ENCODE assay signal across 8 cellular contexts in the genomic region with DNA sequence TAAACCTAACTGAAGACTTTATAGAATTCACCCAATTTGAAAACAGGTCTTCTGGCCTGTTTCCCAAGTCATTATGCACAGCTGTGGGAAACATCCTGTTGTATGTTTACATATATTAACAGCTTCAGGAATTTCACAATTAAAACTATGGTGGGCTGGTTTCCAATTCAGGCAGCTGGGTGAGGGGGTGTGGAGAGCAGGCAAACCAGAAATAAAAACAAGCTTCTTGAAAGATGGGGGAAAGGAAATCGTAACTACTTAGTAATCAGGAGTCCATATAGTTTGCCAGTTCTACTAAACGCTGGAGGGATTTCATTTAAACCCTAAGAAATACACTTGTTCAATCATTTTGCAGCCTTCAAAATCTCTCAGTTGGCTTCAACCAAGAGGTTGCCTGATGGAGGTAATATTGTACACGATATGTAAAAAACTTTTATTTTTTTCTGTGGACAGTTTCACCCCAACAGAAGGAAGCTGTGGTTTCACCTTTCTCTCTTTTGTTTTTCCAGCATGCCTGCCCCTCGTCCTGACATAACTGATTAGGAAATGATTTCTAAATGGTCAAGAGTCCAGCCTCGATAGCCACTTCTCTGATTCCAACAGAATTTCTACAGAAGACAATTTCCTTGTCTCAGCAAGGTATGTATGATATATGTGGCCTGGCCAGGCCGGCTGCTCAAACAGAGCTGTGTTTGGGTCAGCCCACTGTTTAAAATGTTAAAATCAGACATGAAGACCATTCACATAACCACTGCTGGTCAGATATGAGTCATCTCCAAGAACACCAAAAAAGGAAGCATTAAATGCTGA. TPM values are rescaled to one million over a fixed set of nuclear protein-coding genes. Genes with fewer than 3 reads are reported as not detected.
A peak's percentile ranks its signal among the peaks of the same experiment; 100 is the strongest.
DNase-seq lines count a peak whose midpoint lies in the region; ATAC-seq, FAIRE-seq and TF ChIP-seq lines count a peak whose summit lies in the region.

No MANE protein-coding gene starts in this region.

- H3K4me3 Mint-ChIP-seq in activated CD8-positive, alpha-beta memory T cell treated with anti-CD3 and anti-CD28 coated beads, Interleukin-2, amount 10 ng/mL, durations not matched to agents 7 days and 5 days: no peak overlapping the region

- H3K27me3 ChIP-seq in ACC112 (ENCODE audit: insufficient read depth, low read length) (no peaks in the 10 kb centered on the region), IMR-90 (ENCODE audit: control insufficient read depth, insufficient read depth, low read length) (no peaks in the 10 kb centered on the region), brain microvascular endothelial cell (replicated peaks) (no peaks in the 10 kb centered on the region)

- peaks cover 11% of the 10 kb centered on the region for H3K4me1 Mint-ChIP-seq in activated CD8-positive, alpha-beta memory T cell treated with anti-CD3 and anti-CD28 coated beads, Interleukin-2, amount 10 ng/mL, durations not matched to agents 7 days and 5 days

- peak overlapping the region; percentile 55; the same call in 1 of the 2 replicates for H3K23ac ChIP-seq in IMR-90 (ENCODE audit: low read depth, low read length)

- peak overlapping the region; percentile 47 for H4K5ac ChIP-seq in IMR-90 (ENCODE audit: low read depth, low read length)

- H4K8ac ChIP-seq in IMR-90 (ENCODE audit: low read depth in 2 of 2, low read length in 2 of 2): peak overlapping the region; percentile 72 to 78

- peaks cover 27% of the 10 kb centered on the region for H3K79me2 ChIP-seq in ACC112 (ENCODE audit: control insufficient read depth, insufficient read depth, low read length, unreplicated experiment)

- POLR2A ChIA-PET in IMR-90 (lab: Charles Lee; ENCODE audit: unreplicated experiment): interaction anchor here (0.5 kb wide), 1 partner anchor 75 kb away, joined by 3 read pairs; no protein-coding TSS in a partner anchor

- no peak for TF ChIP-seq CTCF in IMR-90 (conservative IDR thresholded peaks at IDR 0.05; ENCODE audit: low read depth, low read length)
- no peak for TF ChIP-seq CTCF in brain microvascular endothelial cell (IDR thresholded peaks at IDR 0.05; ENCODE audit: low read depth, low read length, missing control alignments)
- TF ChIP-seq CTCF in mucosa of descending colon (IDR thresholded peaks at IDR 0.05): no peak

- H2BK120ac ChIP-seq in IMR-90 (ENCODE audit: low read depth, low read length): peak overlapping the region; percentile 83

- CTCF ChIA-PET in IMR-90 (lab: Yijun Ruan, JAX): no interaction called here
- CTCF ChIA-PET in activated CD8-positive, alpha-beta memory T cell treated with anti-CD3 and anti-CD28 coated beads, Interleukin-2, amount 10 ng/mL, durations not matched to agents 7 days and 5 days (lab: Charles Lee): no interaction called here

- H3K9me3 ChIP-seq in IMR-90 (ENCODE audit: control insufficient read depth, insufficient read depth, low read length) (no peaks in the 10 kb centered on the region), mucosa of descending colon (no peaks in the 10 kb centered on the region)

- dilution Hi-C loops in IMR-90 (cut with HindIII; ENCODE audit: low sequenced_read_pairs, unreplicated experiment): no loop called here

- H4K20me1 ChIP-seq in IMR-90 (ENCODE audit: insufficient read depth, low read length): peaks cover 19% of the 10 kb centered on the region; the same call in 1 of the 2 replicates

- DNase-seq in IMR-90 (peak; percentile 94), brain microvascular endothelial cell (peak; percentile 50), mucosa of descending colon (no peak), GM12892 (ENCODE audit: insufficient read length) (no peak)
- DNase-seq in activated CD8-positive, alpha-beta memory T cell treated with anti-CD3 and anti-CD28 coated beads, Interleukin-2, amount 10 ng/mL, durations not matched to agents 7 days and 5 days: no peak
- DNase-seq in stimulated activated CD8-positive, alpha-beta memory T cell treated with anti-CD3 and anti-CD28 coated beads, Interleukin-4, amount 100 ng/mL, for 48 hours: no peak

- intact Hi-C loops in IMR-90 (cut with micrococcal nuclease) (no loop called here), mucosa of descending colon (cut with DNase I, micrococcal nuclease) (no loop called here)

- H3K4ac ChIP-seq in IMR-90 (ENCODE audit: low read depth, low read length): peak overlapping the region; percentile 87

- H3K9me1 ChIP-seq in IMR-90 (ENCODE audit: insufficient read depth, low read length): peaks cover 7% of the 10 kb centered on the region

- H3K4me1 ChIP-seq in ACC112 (ENCODE audit: control insufficient read depth, insufficient read depth, low read length, unreplicated experiment) (peaks cover 55% of the 10 kb centered on the region), IMR-90 (ENCODE audit: control insufficient read depth, insufficient read depth, low read length) (peaks cover 21% of the 10 kb centered on the region), mucosa of descending colon (ENCODE audit: low read depth) (peaks cover 33% of the 10 kb centered on the region)

- peaks cover 28 to 63% of the 10 kb centered on the region in 2 experiments for H3K79me1 ChIP-seq in IMR-90 (ENCODE audit: low read depth in 1 of 2, low read length in 2 of 2)

- peak overlapping the region; percentile 75 for H3K4me2 ChIP-seq in IMR-90 (ENCODE audit: low read depth, low read length)

- H3K14ac ChIP-seq in IMR-90 (replicated peaks; ENCODE audit: low read depth, low read length): peak overlapping the region; percentile 84

- H3K27ac ChIP-seq in ACC112 (ENCODE audit: low read depth, low read length): peak overlapping the region; percentile 94
- H3K27ac ChIP-seq in IMR-90 (ENCODE audit: insufficient read depth, low read length): peak overlapping the region; percentile 72
- H3K27ac ChIP-seq in brain microvascular endothelial cell: peak overlapping the region; percentile 86

- peak overlapping the region; percentile 75 for H3K9ac ChIP-seq in IMR-90 (ENCODE audit: low read depth, low read length)

- peak; percentile 75 for TF ChIP-seq POLR2A in IMR-90 (IDR thresholded peaks at IDR 0.05; ENCODE audit: low read depth, low read length)
- TF ChIP-seq POLR2A in GM12892 (IDR thresholded peaks at IDR 0.05; ENCODE audit: low read depth, low read length): no peak

- peak overlapping the region; percentile 88 for H2BK5ac ChIP-seq in IMR-90 (ENCODE audit: low read depth, low read length, poor library complexity, severe bottlenecking)

- H4K91ac ChIP-seq in IMR-90 (ENCODE audit: insufficient read depth, low read depth, low read length): peak overlapping the region; percentile 76

- peak overlapping the region; percentile 70 for H3K18ac ChIP-seq in IMR-90 (ENCODE audit: low read depth, low read length)

- H2BK20ac ChIP-seq in IMR-90 (ENCODE audit: low read depth, low read length): peak overlapping the region; percentile 72

- no peaks in the 10 kb centered on the region for H3K36me3 ChIP-seq in ACC112 (ENCODE audit: insufficient read depth, low read length)
- H3K36me3 ChIP-seq in IMR-90 (ENCODE audit: control insufficient read depth, insufficient read depth, low read length): no peaks in the 10 kb centered on the region
- no peaks in the 10 kb centered on the region for H3K36me3 ChIP-seq in brain microvascular endothelial cell (replicated peaks)
- H3K36me3 ChIP-seq in mucosa of descending colon (ENCODE audit: low read depth): no peaks in the 10 kb centered on the region

- peak overlapping the region; percentile 28 for H2AK5ac ChIP-seq in IMR-90 (ENCODE audit: low read depth, low read length)

- FAIRE-seq in GM12892 (lab: Jason Lieb, UNC): no peak

- H3K4me3 ChIP-seq in ACC112 (ENCODE audit: low read depth, low read length) (peak overlapping the region; percentile 66), IMR-90 (ENCODE audit: insufficient read depth, low read depth, low read length) (peak overlapping the region; percentile 4; the same call in 1 of the 2 replicates), brain microvascular endothelial cell (ENCODE audit: low read depth, low read length) (no peak overlapping the region), mucosa of descending colon (no peak overlapping the region)

- BruUV-seq in IMR-90 (replicated peaks; lab: Mats Ljungman, UMichigan): no TSS peak

- no peaks in the 10 kb centered on the region for H3K36me3 Mint-ChIP-seq in activated CD8-positive, alpha-beta memory T cell treated with anti-CD3 and anti-CD28 coated beads, Interleukin-2, amount 10 ng/mL, durations not matched to agents 7 days and 5 days

- H2AFZ ChIP-seq in ACC112 (ENCODE audit: low read length, unreplicated experiment): peak overlapping the region; percentile 74
- no peak overlapping the region for H2AFZ ChIP-seq in IMR-90 (replicated peaks; ENCODE audit: low read length, poor library complexity)

- no peaks in the 10 kb centered on the region for H3K27me3 Mint-ChIP-seq in activated CD8-positive, alpha-beta memory T cell treated with anti-CD3 and anti-CD28 coated beads, Interleukin-2, amount 10 ng/mL, durations not matched to agents 7 days and 5 days

- no peaks in the 10 kb centered on the region for H3K9me3 Mint-ChIP-seq in activated CD8-positive, alpha-beta memory T cell treated with anti-CD3 and anti-CD28 coated beads, Interleukin-2, amount 10 ng/mL, durations not matched to agents 7 days and 5 days (ENCODE audit: low read depth)

- WGBS in IMR-90 (ENCODE audit: extremely low coverage in 2 of 2, insufficient read length in 1 of 2), 2 experiments: no CpG with 5 or more reads among the region's 6 CpGs

- no peak overlapping the region for H2AK9ac ChIP-seq in IMR-90 (replicated peaks; ENCODE audit: low read depth, low read length, poor library complexity)

- ATAC-seq in GM19452 (IDR thresholded peaks at IDR 0.05; ENCODE audit: unreplicated experiment) (peak; percentile 78), IMR-90 (ENCODE audit: low read depth) (peak; percentile 89), mucosa of descending colon (peak; percentile 41)
- no peak for ATAC-seq in activated CD8-positive, alpha-beta memory T cell treated with anti-CD3 and anti-CD28 coated beads, Interleukin-2, amount 10 ng/mL, durations not matched to agents 7 days and 5 days

- no peak for TF ChIP-seq RAD21 in IMR-90 (IDR thresholded peaks at IDR 0.05; ENCODE audit: low read length)

- no peak overlapping the region for H3K27ac Mint-ChIP-seq in activated CD8-positive, alpha-beta memory T cell treated with anti-CD3 and anti-CD28 coated beads, Interleukin-2, amount 10 ng/mL, durations not matched to agents 7 days and 5 days

- peak overlapping the region; percentile 20; the same call in 2 of the 3 replicates for H2BK15ac ChIP-seq in IMR-90 (ENCODE audit: low read depth, low read length)

- in situ Hi-C loops in IMR-90 (cut with MboI; ENCODE audit: low sequenced_read_pairs) (no loop called here), brain microvascular endothelial cell (cut with HindIII; ENCODE audit: low pct_ligation_motif_present, low sequenced_read_pairs) (no loop called here)

- peak overlapping the region; percentile 87 for H3K56ac ChIP-seq in IMR-90 (ENCODE audit: extremely low read depth, insufficient read depth, low read length)

RNA-seq across cellular contexts. Expression of a gene that starts 22.6 kb away (rescaled TPM):
- total RNA-seq in IMR-90 (2012; rRNA removed) (136 and 170 TPM in 2 replicates), mucosa of descending colon (100 to 1,000 TPM; 175 to 406 (median 316) TPM)
- 57.7 and 64.3 TPM in 2 replicates for polyA plus RNA-seq in IMR-90 (2012; rRNA removed)
- 23.4 and 27.5 TPM in 2 replicates for polyA plus RNA-seq in IMR-90 (2012; cell fraction: cytosol; rRNA removed)
- 31.8 and 116 TPM in 2 replicates for polyA plus RNA-seq in IMR-90 (2012; cell fraction: nucleus; rRNA removed; ENCODE audit: low replicate concordance)
- total RNA-seq in activated CD8-positive, alpha-beta memory T cell treated with anti-CD3 and anti-CD28 coated beads, Interleukin-2, amount 10 ng/mL, durations not matched to agents 7 days and 5 days: under 1 TPM in 1 of 2 experiments, not detected in 1; 0.26 TPM
- polyA plus RNA-seq in GM12892 (2012; ENCODE audit: missing spikeins): 0.15 TPM

Comparison
In these comparisons a context has a peak if more than half of its experiments do, and no peak if none do; other contexts are left out.
1. H3K4me3 ChIP-seq: peak in ACC112 (single experiment) and IMR-90 (single experiment); none in brain microvascular endothelial cell (single experiment) and mucosa of descending colon (single experiment).
2. DNase-seq: peak in IMR-90 (single experiment) and brain microvascular endothelial cell (single experiment); none in mucosa of descending colon (0 of 3), activated CD8-positive, alpha-beta memory T cell treated with anti-CD3 and anti-CD28 coated beads, Interleukin-2, amount 10 ng/mL, durations not matched to agents 7 days and 5 days (single experiment), stimulated activated CD8-positive, alpha-beta memory T cell treated with anti-CD3 and anti-CD28 coated beads, Interleukin-4, amount 100 ng/mL, for 48 hours (single experiment) and GM12892 (single experiment).
3. RNA of a gene that starts 22.6 kb away (total RNA-seq): 175 to 406 TPM in mucosa of descending colon and 136 to 170 TPM in IMR-90; 0.26 TPM in activated CD8-positive, alpha-beta memory T cell treated with anti-CD3 and anti-CD28 coated beads, Interleukin-2, amount 10 ng/mL, durations not matched to agents 7 days and 5 days; every median in the first group is over 100 times any median in the second.
4. Peak in every context shown above with its lines, with median percentiles within 50 percentile points of each other: H3K27ac ChIP-seq.